Comparison of ENCODE assay signal across 14 cellular contexts in genomic region chr7:128148676-128149075, GRCh38.
A peak's percentile ranks its signal among the peaks of the same experiment; 100 is the strongest.
DNase-seq lines count a peak whose midpoint lies in the region; ATAC-seq lines count a peak whose summit lies in the region.
"Had no signal": no experiment of that assay in that cellular context is flagged by ENCODE, and none has a peak within 500 bp of the region (broad histone marks: within the 10 kb centered on the region; RNA-seq: fewer than 3 reads in every experiment).

No MANE protein-coding gene starts in this region.

- no peaks in the 10 kb centered on the region for H3K9me3 Mint-ChIP-seq in activated CD4-positive, alpha-beta T cell treated with anti-CD3 and anti-CD28 coated beads for 36 hours (ENCODE audit: low read depth)
- H3K9me3 Mint-ChIP-seq: dendritic cell treated with granulocyte-macrophage colony-stimulating factor and Interleukin-4, amounts not matched to agents 40 ng/mL and 50 ng/mL, for 4 days; T-helper 1 cell treated with Interleukin-12 subunit alpha and Interleukin-12 subunit beta and Interleukin-4 antibody, amounts not matched to agents 30 μg/mL and 1 μg/mL, for 36 hours had no signal

- H3K27me3 Mint-ChIP-seq in activated CD4-positive, alpha-beta T cell treated with anti-CD3 and anti-CD28 coated beads for 36 hours = peaks cover 12% of the 10 kb centered on the region

- CTCF ChIA-PET in activated CD4-positive, alpha-beta T cell treated with anti-CD3 and anti-CD28 coated beads for 36 hours (lab: Charles Lee) = interaction anchor here (3.9 kb wide), 1 partner anchor 13 kb away, joined by 24 read pairs; no protein-coding TSS in a partner anchor

- ATAC-seq in left lobe of liver (peak; percentile 32), HG03571 (IDR thresholded peaks at IDR 0.05; ENCODE audit: unreplicated experiment) (no peak)
- ATAC-seq in activated CD4-positive, alpha-beta T cell treated with anti-CD3 and anti-CD28 coated beads for 36 hours = no peak

- no peak overlapping the region for H3K4me3 Mint-ChIP-seq in activated CD4-positive, alpha-beta T cell treated with anti-CD3 and anti-CD28 coated beads for 36 hours
- H3K4me3 Mint-ChIP-seq: dendritic cell treated with granulocyte-macrophage colony-stimulating factor and Interleukin-4, amounts not matched to agents 40 ng/mL and 50 ng/mL, for 4 days; T-helper 1 cell treated with Interleukin-12 subunit alpha and Interleukin-12 subunit beta and Interleukin-4 antibody, amounts not matched to agents 30 μg/mL and 1 μg/mL, for 36 hours had no signal

- intact Hi-C loops in activated CD4-positive, alpha-beta T cell treated with anti-CD3 and anti-CD28 coated beads for 36 hours (cut with DNase I, micrococcal nuclease) = no loop called here

- no peaks in the 10 kb centered on the region for H3K4me1 Mint-ChIP-seq in activated CD4-positive, alpha-beta T cell treated with anti-CD3 and anti-CD28 coated beads for 36 hours

- H3K27ac Mint-ChIP-seq in activated CD4-positive, alpha-beta T cell treated with anti-CD3 and anti-CD28 coated beads for 36 hours = no peak overlapping the region
- H3K27ac Mint-ChIP-seq: dendritic cell treated with granulocyte-macrophage colony-stimulating factor and Interleukin-4, amounts not matched to agents 40 ng/mL and 50 ng/mL, for 4 days; T-helper 1 cell treated with Interleukin-12 subunit alpha and Interleukin-12 subunit beta and Interleukin-4 antibody, amounts not matched to agents 30 μg/mL and 1 μg/mL, for 36 hours had no signal

- DNase-seq in DMS53 (lab: John Stamatoyannopoulos, UW) (peak; percentile 69), NCI-H1092 (lab: John Stamatoyannopoulos, UW) (peak; percentile 63), NCI-H748 (lab: John Stamatoyannopoulos, UW; ENCODE audit: unreplicated experiment) (peak; percentile 56), left lobe of liver (ENCODE audit: low spot score) (no peak)
- no peak for DNase-seq in activated CD4-positive, alpha-beta T cell treated with anti-CD3 and anti-CD28 coated beads for 36 hours
- DNase-seq in stimulated activated naive CD4-positive, alpha-beta T cell treated with Interleukin-2 at 50 U/mL for 16 hours (lab: John Stamatoyannopoulos, UW) = no peak
- DNase-seq: glutamatergic neuron; GM23248; NCI-H82; right lobe of liver; stimulated activated CD4-positive, alpha-beta T cell treated with anti-CD3 and anti-CD28 coated beads, Interleukin-1b, Interleukin-23, amount 100 ng/mL, for 48 hours had no signal

- POLR2A ChIA-PET in activated CD4-positive, alpha-beta T cell treated with anti-CD3 and anti-CD28 coated beads for 36 hours (lab: Charles Lee) = no interaction called here

- no peaks in the 10 kb centered on the region for H3K36me3 Mint-ChIP-seq in activated CD4-positive, alpha-beta T cell treated with anti-CD3 and anti-CD28 coated beads for 36 hours (ENCODE audit: low read depth)

Comparison
In these comparisons a context has a peak if more than half of its experiments do, and no peak if none do; other contexts are left out.
1. DNase-seq: peak in DMS53 (single experiment), NCI-H1092 (single experiment) and NCI-H748 (single experiment); none in left lobe of liver (single experiment), activated CD4-positive, alpha-beta T cell treated with anti-CD3 and anti-CD28 coated beads for 36 hours (single experiment) and stimulated activated naive CD4-positive, alpha-beta T cell treated with Interleukin-2 at 50 U/mL for 16 hours (single experiment).